Comparison of ENCODE assay signal across 8 cellular contexts in genomic region chr11:45147871-45148270, GRCh38. TPM values are rescaled to one million over a fixed set of nuclear protein-coding genes. Genes with fewer than 3 reads are reported as not detected.
DNase-seq lines count a peak whose midpoint lies in the region; ATAC-seq and TF ChIP-seq lines count a peak whose summit lies in the region.

No MANE protein-coding gene starts in this region.

- peak overlapping the region; percentile 82 for H3K9ac ChIP-seq in PC-3 (ENCODE audit: low read length)

- no peaks in the 10 kb centered on the region for H4K20me1 ChIP-seq in PC-3 (ENCODE audit: low read length)

- no peak for ATAC-seq in CD4-positive, alpha-beta T cell (ENCODE audit: poor library complexity)
- ATAC-seq in PC-3 (no peak), GM18861 (IDR thresholded peaks at IDR 0.05; ENCODE audit: unreplicated experiment) (no peak)

- H3K27me3 ChIP-seq in CD4-positive, alpha-beta T cell (ENCODE audit: control insufficient read depth, insufficient read depth, low read length), result no peaks in the 10 kb centered on the region
- no peaks in the 10 kb centered on the region for H3K27me3 ChIP-seq in PC-3 (ENCODE audit: low read length)
- H3K27me3 ChIP-seq in esophagus (ENCODE audit: control insufficient read depth in 1 of 2, insufficient read depth in 2 of 2, low read length in 2 of 2), result no peaks in the 10 kb centered on the region
- peaks cover 42% of the 10 kb centered on the region for H3K27me3 ChIP-seq in neutrophil

- WGBS in esophagus, 2 donors, result 46 to 48% methylated on average over 6 of the region's 6 CpGs

- H3K9me3 ChIP-seq in CD4-positive, alpha-beta T cell (ENCODE audit: control insufficient read depth, low read length), result no peaks in the 10 kb centered on the region
- H3K9me3 ChIP-seq in PC-3 (ENCODE audit: low read length) (no peaks in the 10 kb centered on the region), esophagus (ENCODE audit: control insufficient read depth in 2 of 2, insufficient read depth in 1 of 2, low read depth in 1 of 2, low read length in 1 of 2) (no peaks in the 10 kb centered on the region), neutrophil (no peaks in the 10 kb centered on the region)

- H3K4me3 ChIP-seq in PC-3 (ENCODE audit: low read length), result peak overlapping the region; percentile 98
- peak overlapping the region; percentile 70 to 72 for H3K4me3 ChIP-seq in esophagus (ENCODE audit: low read depth in 1 of 2, low read length in 2 of 2)
- peak overlapping the region; percentile 67 to 78 for H3K4me3 ChIP-seq in neutrophil (ENCODE audit: low read depth in 1 of 2, low read length in 1 of 2)

- no peak for DNase-seq in CD4-positive, alpha-beta T cell
- DNase-seq in PC-3 (no peak), AG08396 (ENCODE audit: low spot score) (no peak), COR-L47 (lab: John Stamatoyannopoulos, UW) (no peak), iPS-NIHi11 (ENCODE audit: low spot score) (no peak)

- no peaks in the 10 kb centered on the region for H3K36me3 ChIP-seq in PC-3 (ENCODE audit: low read depth, low read length)
- no peaks in the 10 kb centered on the region for H3K36me3 ChIP-seq in esophagus (ENCODE audit: control insufficient read depth in 2 of 2, insufficient read depth in 2 of 2, low read length in 1 of 2)
- H3K36me3 ChIP-seq in neutrophil, result no peaks in the 10 kb centered on the region

- H3K27me3 Mint-ChIP-seq in CD4-positive, alpha-beta T cell, result peaks cover 22% of the 10 kb centered on the region

- peak overlapping the region; percentile 70 for H3K27ac Mint-ChIP-seq in CD4-positive, alpha-beta T cell

- POLR2A ChIA-PET in CD4-positive, alpha-beta T cell (lab: Charles Lee), result interaction anchor here (1.8 kb wide), 1 partner anchor 68 kb away, joined by 6 read pairs; no protein-coding TSS in a partner anchor
- POLR2A ChIA-PET in PC-3 (lab: Charles Lee; ENCODE audit: unreplicated experiment), result interaction anchor here (0.6 kb wide), 1 partner anchor 33 kb away, joined by 4 read pairs; no protein-coding TSS in a partner anchor

- H3K9me2 ChIP-seq in PC-3 (replicated peaks; ENCODE audit: low read length), result no peaks in the 10 kb centered on the region

- no peak overlapping the region for H3K27ac ChIP-seq in CD4-positive, alpha-beta T cell (ENCODE audit: low read depth, low read length)
- H3K27ac ChIP-seq in PC-3 (ENCODE audit: low read length) (no peak overlapping the region), esophagus (ENCODE audit: low read depth in 2 of 2, low read length in 1 of 2) (peak overlapping the region in 1 of 2 donors; percentile 93), neutrophil (no peak overlapping the region)

- no peak for TF ChIP-seq CTCF in CD4-positive, alpha-beta T cell (IDR thresholded peaks at IDR 0.05)
- TF ChIP-seq CTCF in PC-3 (conservative IDR thresholded peaks at IDR 0.05; ENCODE audit: low read depth, low read length), result no peak
- TF ChIP-seq CTCF in neutrophil (IDR thresholded peaks at IDR 0.05), result no peak

- no TSS peak for BruUV-seq in PC-3 (replicated peaks; lab: Mats Ljungman, UMichigan)

- peak overlapping the region; percentile 96 for H3K4me3 Mint-ChIP-seq in CD4-positive, alpha-beta T cell

- intact Hi-C loops in CD4-positive, alpha-beta T cell (cut with DNase I, micrococcal nuclease), result loop anchor here in 1 of 2 experiments (2.0 to 10.0 kb wide), 5 partner anchors 207 to 1263 kb away; partner anchors contain the start of genes ALKBH3, CD82, EXT2 and PEX16
- intact Hi-C loops in PC-3 (cut with micrococcal nuclease), result no loop called here

- H3K79me2 ChIP-seq in PC-3 (ENCODE audit: low read length), result peaks cover 31% of the 10 kb centered on the region

- peaks cover 15% of the 10 kb centered on the region for H3K4me1 ChIP-seq in PC-3 (ENCODE audit: insufficient read depth, low read length)
- H3K4me1 ChIP-seq in esophagus (ENCODE audit: control insufficient read depth in 2 of 2, insufficient read depth in 2 of 2, low read length in 1 of 2), result peaks cover 0 to 3% of the 10 kb centered on the region in 2 donors
- H3K4me1 ChIP-seq in neutrophil (ENCODE audit: control insufficient read depth in 1 of 2, insufficient read depth in 1 of 2, low read depth in 1 of 2, low read length in 1 of 2), result peaks cover 18% of the 10 kb centered on the region in 2 experiments

- no peaks in the 10 kb centered on the region for H3K9me3 Mint-ChIP-seq in CD4-positive, alpha-beta T cell

- H3K36me3 Mint-ChIP-seq in CD4-positive, alpha-beta T cell (ENCODE audit: low read depth), result no peaks in the 10 kb centered on the region

- H3K4me1 Mint-ChIP-seq in CD4-positive, alpha-beta T cell (ENCODE audit: low read depth), result peaks cover 42% of the 10 kb centered on the region

- H2AFZ ChIP-seq in PC-3 (ENCODE audit: low read length), result peak overlapping the region; percentile 97

- H3K4me2 ChIP-seq in PC-3 (ENCODE audit: low read length), result peak overlapping the region; percentile 100

- H3F3A ChIP-seq in PC-3 (ENCODE audit: low read length, unreplicated experiment), result no peaks in the 10 kb centered on the region

- CTCF ChIA-PET in CD4-positive, alpha-beta T cell (lab: Charles Lee), result no interaction called here
- CTCF ChIA-PET in PC-3 (lab: Charles Lee), result no interaction called here

RNA-seq across cellular contexts. Expression of gene PRDM11, which starts 1.4 kb away (rescaled TPM):
- 1 to 10 TPM; 2.5 to 3.4 TPM for total RNA-seq in CD4-positive, alpha-beta T cell
- 5.0 and 6.3 TPM in 2 replicates for total RNA-seq in PC-3 (2014; rRNA removed)
- 1 to 10 TPM; 2.5 to 2.6 TPM for polyA plus RNA-seq in esophagus
